Comparison of ENCODE assay signal across 15 cellular contexts in genomic region chr19:13225973-13226865, GRCh38.
DNase-seq lines count a peak whose midpoint lies in the region; ATAC-seq and TF ChIP-seq lines count a peak whose summit lies in the region.
"Had no signal": no experiment of that assay in that cellular context is flagged by ENCODE, and none has a peak within 500 bp of the region (broad histone marks: within the 10 kb centered on the region; RNA-seq: fewer than 3 reads in every experiment).

No MANE protein-coding gene starts in this region.

- H3K36me3 ChIP-seq in HEK293 (ENCODE audit: control insufficient read depth in 2 of 2, insufficient read depth in 1 of 2, low read length in 2 of 2) (no peaks in the 10 kb centered on the region), neuronal stem cell (replicated peaks in 1 of 2; ENCODE audit: control insufficient read depth in 2 of 2, insufficient read depth in 2 of 2, low read length in 2 of 2) (peaks cover 0 to 8% of the 10 kb centered on the region in 2 donors)
- H3K36me3 ChIP-seq: HAP-1 had no signal

- no peak overlapping the region for H2BK12ac ChIP-seq in neuronal stem cell (ENCODE audit: low read length)

- H3K18ac ChIP-seq in neuronal stem cell (ENCODE audit: low read length): peak overlapping the region; percentile 83

- no peaks in the 10 kb centered on the region for H3K4me1 ChIP-seq in HEK293 (ENCODE audit: control insufficient read depth, insufficient read depth, low read length)
- H3K4me1 ChIP-seq in neuronal stem cell (ENCODE audit: control insufficient read depth in 2 of 2, insufficient read depth in 1 of 2, low read depth in 1 of 2, low read length in 2 of 2): peaks cover 0 to 4% of the 10 kb centered on the region in 2 donors
- H3K4me1 ChIP-seq: HAP-1 had no signal

- no peak overlapping the region for H3K4me3 Mint-ChIP-seq in WTC11

- DNase-seq in WTC11 (ENCODE audit: low spot score): no peak
- no peak for DNase-seq in neuronal stem cell (ENCODE audit: low spot score)
- DNase-seq in NCI-H2081 (lab: John Stamatoyannopoulos, UW): no peak
- DNase-seq: C1 segment of cervical spinal cord; Calu3; CD4-positive, alpha-beta memory T cell; COR-L47; DMS153; DND-41; GOT3 had no signal

- peak overlapping the region; percentile 60 for H3K9ac ChIP-seq in neuronal stem cell (ENCODE audit: low read depth, low read length, poor library complexity)

- no peak overlapping the region; the same call in 1 of the 2 replicates for H3K27ac Mint-ChIP-seq in WTC11

- CTCF ChIA-PET in HEK293 (lab: Yijun Ruan, JAX) (no interaction called here), WTC11 (lab: Charles Lee) (interaction anchor here (0.6 to 3.9 kb wide), 2 partner anchors 30 to 130 kb away, joined by 5 to 14 read pairs; no protein-coding TSS in a partner anchor)

- POLR2A ChIA-PET in HEK293 (lab: Yijun Ruan, JAX): no interaction called here
- POLR2A ChIA-PET in WTC11 (lab: Charles Lee): no interaction called here

- no peak overlapping the region for H2AFZ ChIP-seq in neuronal stem cell (ENCODE audit: low read length)

- H3K23ac ChIP-seq in neuronal stem cell (ENCODE audit: low read depth, low read length, poor library complexity): peak overlapping the region; percentile 31

- no peaks in the 10 kb centered on the region for H3K9me3 Mint-ChIP-seq in WTC11
- H3K9me3 Mint-ChIP-seq: CD4-positive, alpha-beta memory T cell had no signal

- H3K4me1 Mint-ChIP-seq in WTC11: peaks cover 7% of the 10 kb centered on the region

- no CpG with 5 or more reads among the region's 26 CpGs for WGBS in neuronal stem cell (ENCODE audit: extremely low coverage in 2 of 2, insufficient read length in 2 of 2, insufficient replicate concordance in 1 of 2), 2 donors

- H3K27me3 ChIP-seq in neuronal stem cell (ENCODE audit: control insufficient read depth in 3 of 3, insufficient read depth in 3 of 3, low read depth in 1 of 3, low read length in 3 of 3): peaks cover 0 to 4% (median 0%) of the 10 kb centered on the region in 3 experiments

- peak overlapping the region; percentile 89 for H3K4ac ChIP-seq in neuronal stem cell (ENCODE audit: low read length)

- no peak overlapping the region for H2BK5ac ChIP-seq in neuronal stem cell (ENCODE audit: low read length)

- peak; percentile 13; the same call in 1 of the 2 replicates for TF ChIP-seq CTCF in 22Rv1 (IDR thresholded peaks at IDR 0.05)
- TF ChIP-seq CTCF in HEK293 (tag by site-specific recombination; IDR thresholded peaks at IDR 0.05): no peak
- no peak for TF ChIP-seq CTCF in WTC11 (IDR thresholded peaks at IDR 0.05)

- no peak overlapping the region for H3K27ac ChIP-seq in 22Rv1
- H3K27ac ChIP-seq in HEK293 (ENCODE audit: extremely low read depth, low read depth, low read length): no peak overlapping the region
- H3K27ac ChIP-seq in neuronal stem cell (replicated peaks; ENCODE audit: low read length): no peak overlapping the region

- no peaks in the 10 kb centered on the region for H3K27me3 Mint-ChIP-seq in WTC11 (ENCODE audit: low read depth)

- no peak overlapping the region for H3K14ac ChIP-seq in neuronal stem cell (ENCODE audit: low read length)

- no peaks in the 10 kb centered on the region for H3K79me1 ChIP-seq in neuronal stem cell (ENCODE audit: low read depth, low read length)

- ATAC-seq in WTC11 (no peak), HG02852 (IDR thresholded peaks at IDR 0.05; ENCODE audit: unreplicated experiment) (no peak), GM19023 (IDR thresholded peaks at IDR 0.05; ENCODE audit: unreplicated experiment) (no peak)

- no peak overlapping the region for H3K4me2 ChIP-seq in neuronal stem cell (ENCODE audit: insufficient read depth, low read length, poor library complexity, severe bottlenecking)

- H3K9me3 ChIP-seq in HEK293 (ENCODE audit: control insufficient read depth, insufficient read depth, low read depth, low read length): no peaks in the 10 kb centered on the region
- H3K9me3 ChIP-seq in neuronal stem cell (replicated peaks in 1 of 2; ENCODE audit: control insufficient read depth in 2 of 2, insufficient read depth in 1 of 2, low read depth in 1 of 2, low read length in 2 of 2): no peaks in the 10 kb centered on the region
- H3K9me3 ChIP-seq: HAP-1 had no signal

- H3K4me3 ChIP-seq in HEK293 (ENCODE audit: low read depth, low read length): no peak overlapping the region
- peak overlapping the region in 1 of 2 donors; percentile 18 for H3K4me3 ChIP-seq in neuronal stem cell (ENCODE audit: low read length in 2 of 2)
- H3K4me3 ChIP-seq: HAP-1 had no signal

- no peak overlapping the region for H4K8ac ChIP-seq in neuronal stem cell (ENCODE audit: low read depth, low read length)

- no peak overlapping the region for H4K91ac ChIP-seq in neuronal stem cell (ENCODE audit: low read depth, low read length, poor library complexity)

- no peak overlapping the region for H2AK5ac ChIP-seq in neuronal stem cell (ENCODE audit: low read depth, low read length)

- H2BK15ac ChIP-seq in neuronal stem cell (ENCODE audit: low read length): no peak overlapping the region

- no peaks in the 10 kb centered on the region for H3K36me3 Mint-ChIP-seq in WTC11
- H3K36me3 Mint-ChIP-seq: CD4-positive, alpha-beta memory T cell had no signal

- H2BK120ac ChIP-seq in neuronal stem cell (ENCODE audit: low read depth, low read length): no peak overlapping the region

TF ChIP-seq in HEK293, 187 proteins besides CTCF, POLR2A, EP300 and RAD21 (continues in another document):
- TF ChIP-seq HOXD13 (CRISPR knock-in tag; IDR thresholded peaks at IDR 0.05; ENCODE audit: borderline replicate concordance): no peak
- no peak for TF ChIP-seq IKZF3 (tag by site-specific recombination; IDR thresholded peaks at IDR 0.05)
- TF ChIP-seq, protein P1, sequence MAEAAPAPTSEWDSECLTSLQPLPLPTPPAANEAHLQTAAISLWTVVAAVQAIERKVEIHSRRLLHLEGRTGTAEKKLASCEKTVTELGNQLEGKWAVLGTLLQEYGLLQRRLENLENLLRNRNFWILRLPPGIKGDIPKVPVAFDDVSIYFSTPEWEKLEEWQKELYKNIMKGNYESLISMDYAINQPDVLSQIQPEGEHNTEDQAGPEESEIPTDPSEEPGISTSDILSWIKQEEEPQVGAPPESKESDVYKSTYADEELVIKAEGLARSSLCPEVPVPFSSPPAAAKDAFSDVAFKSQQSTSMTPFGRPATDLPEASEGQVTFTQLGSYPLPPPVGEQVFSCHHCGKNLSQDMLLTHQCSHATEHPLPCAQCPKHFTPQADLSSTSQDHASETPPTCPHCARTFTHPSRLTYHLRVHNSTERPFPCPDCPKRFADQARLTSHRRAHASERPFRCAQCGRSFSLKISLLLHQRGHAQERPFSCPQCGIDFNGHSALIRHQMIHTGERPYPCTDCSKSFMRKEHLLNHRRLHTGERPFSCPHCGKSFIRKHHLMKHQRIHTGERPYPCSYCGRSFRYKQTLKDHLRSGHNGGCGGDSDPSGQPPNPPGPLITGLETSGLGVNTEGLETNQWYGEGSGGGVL (tag by site-specific recombination; IDR thresholded peaks at IDR 0.05): no peak
- no peak for TF ChIP-seq ZNF24 (tag by site-specific recombination; IDR thresholded peaks at IDR 0.05)
- peak; percentile 89 for TF ChIP-seq SCRT2 (tag by site-specific recombination; IDR thresholded peaks at IDR 0.05)
- TF ChIP-seq ZNF157 (tag by site-specific recombination; IDR thresholded peaks at IDR 0.05): no peak
- no peak for TF ChIP-seq ZNF707 (tag by site-specific recombination; IDR thresholded peaks at IDR 0.05)
- no peak for TF ChIP-seq KLF8 (tag by site-specific recombination; IDR thresholded peaks at IDR 0.05)
- no peak for TF ChIP-seq ZNF133 (tag by site-specific recombination; IDR thresholded peaks at IDR 0.05)

TF ChIP-seq in WTC11, 78 proteins besides CTCF, POLR2A, EP300 and RAD21:
- TF ChIP-seq ZNF121 (CRISPR knock-in tag; IDR thresholded peaks at IDR 0.05) (0 out of 2 replicates have a peak, but pooled peaks have one; percentile 55), ERG (CRISPR knock-in tag; IDR thresholded peaks at IDR 0.05) (no peak)
